ENCODE assay signal across 8 cellular contexts in genomic region chr16:66660422-66661209, GRCh38. TPM values are rescaled to one million over a fixed set of nuclear protein-coding genes. Genes with fewer than 3 reads are reported as not detected.
DNase-seq lines count a peak whose midpoint lies in the region; ATAC-seq lines count a peak whose summit lies in the region.

No MANE protein-coding gene starts in this region.

- H3K4me1 ChIP-seq in ES-I3 (ENCODE audit: insufficient read depth, low read length) (peaks cover 7% of the 10 kb centered on the region; the same call in 1 of the 2 replicates), subcutaneous abdominal adipose tissue (ENCODE audit: control insufficient read depth in 5 of 5, insufficient read depth in 5 of 5, low read length in 5 of 5) (peaks cover 0 to 11% (median 8%) of the 10 kb centered on the region in 5 donors)

- ATAC-seq in left colon, result peak; percentile 72
- ATAC-seq in GM18519 (IDR thresholded peaks at IDR 0.05; ENCODE audit: low FRiP score, unreplicated experiment), result no peak

- H3K9me3 ChIP-seq in ES-I3 (ENCODE audit: control insufficient read depth, insufficient read depth, low read length), result no peaks in the 10 kb centered on the region
- no peaks in the 10 kb centered on the region for H3K9me3 ChIP-seq in subcutaneous abdominal adipose tissue (ENCODE audit: control insufficient read depth in 5 of 5, low read length in 5 of 5)

- intact Hi-C loops in left colon (cut with DNase I, micrococcal nuclease), result no loop called here

- peak overlapping the region; percentile 13; the same call in 1 of the 2 replicates for H3K9ac ChIP-seq in ES-I3 (ENCODE audit: low read depth, low read length)
- H3K9ac ChIP-seq in subcutaneous abdominal adipose tissue (ENCODE audit: low read length in 5 of 5), result peak overlapping the region in 4 of 5 donors; percentile 3 to 45 (median 32)

- DNase-seq in NCI-H510A treated with DMSO at 0.1 percent for 48 hours (lab: John Stamatoyannopoulos, UW) (peak; percentile 61), left colon (peak; percentile 36 to 49), activated gamma-delta T cell (lab: John Stamatoyannopoulos, UW) (no peak)
- DNase-seq in effector CD8-positive, alpha-beta T cell (lab: John Stamatoyannopoulos, UW), result no peak

- H3K27me3 ChIP-seq in subcutaneous abdominal adipose tissue (ENCODE audit: control insufficient read depth in 5 of 5, insufficient read depth in 4 of 5, low read length in 5 of 5), result no peaks in the 10 kb centered on the region

- no peak overlapping the region for H3K4me3 ChIP-seq in subcutaneous abdominal adipose tissue (ENCODE audit: low read depth in 1 of 5, low read length in 5 of 5)

- H3K27ac ChIP-seq in cingulate gyrus (ENCODE audit: low read depth, low read length) (peak overlapping the region; percentile 51), subcutaneous abdominal adipose tissue (ENCODE audit: low read depth, low read length) (no peak overlapping the region)

- no peaks in the 10 kb centered on the region for H3K36me3 ChIP-seq in ES-I3 (ENCODE audit: insufficient read depth, low read length)
- H3K36me3 ChIP-seq in subcutaneous abdominal adipose tissue (ENCODE audit: control insufficient read depth in 5 of 5, insufficient read depth in 5 of 5, low read length in 5 of 5), result no peaks in the 10 kb centered on the region

RNA-seq across cellular contexts. Expression of gene CMTM4, which starts 35.9 kb away (rescaled TPM):
- 100 to 1,000 TPM; 168 to 172 TPM for total RNA-seq in left colon

RNA-seq across cellular contexts. Expression of gene CMTM3, which starts 56.1 kb away (rescaled TPM):
- 1 to 10 TPM; 3.4 to 6.7 TPM for total RNA-seq in left colon

Comparison
In these comparisons a context has a peak if more than half of its experiments do, and no peak if none do; other contexts are left out.
1. DNase-seq: peak in NCI-H510A treated with DMSO at 0.1 percent for 48 hours (single experiment) and left colon (2 of 2); none in effector CD8-positive, alpha-beta T cell (single experiment) and activated gamma-delta T cell (single experiment).